ENCODE assay signal across 32 cellular contexts in the genomic region with DNA sequence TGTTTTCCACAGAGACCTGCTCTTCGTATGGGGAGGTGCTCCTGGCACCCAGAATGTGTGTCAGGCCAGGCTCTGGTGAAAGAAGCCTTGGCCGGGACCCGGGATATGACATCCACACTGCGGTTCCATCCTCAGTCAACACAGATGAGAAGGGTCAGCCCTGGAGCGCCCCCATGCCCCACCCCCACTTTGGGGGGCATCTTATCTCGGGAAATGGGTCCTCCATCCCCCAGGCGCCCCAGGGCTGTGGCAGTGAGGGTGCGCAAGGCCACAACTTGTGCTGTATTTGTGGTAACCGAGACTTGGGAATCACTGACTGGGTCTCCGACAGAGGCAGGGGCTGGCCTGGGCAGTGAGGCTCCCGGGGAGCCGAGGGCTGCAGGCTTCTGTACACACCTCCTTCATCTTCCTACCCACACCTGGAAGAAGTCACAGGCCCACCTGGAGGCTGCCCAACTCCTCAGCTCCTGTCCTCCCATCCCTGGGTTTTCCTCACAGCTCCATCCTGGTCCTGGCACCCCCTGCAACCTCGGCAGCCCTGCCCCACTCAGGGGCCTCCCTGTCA. TPM values are rescaled to one million over a fixed set of nuclear protein-coding genes. Genes with fewer than 3 reads are reported as not detected.
"Had no signal": no experiment of that assay in that cellular context is flagged by ENCODE, and none has a peak within 500 bp of the region (broad histone marks: within the 10 kb centered on the region; RNA-seq: fewer than 3 reads in every experiment).

No MANE protein-coding gene starts in this region.

- H3K4me3 ChIP-seq: ovary, psoas muscle, right lobe of liver, sigmoid colon, stomach, thoracic aorta, thyroid gland, tibial nerve, upper lobe of right lung, uterus had no signal

- H3K4me1 Mint-ChIP-seq: naive thymus-derived CD8-positive, alpha-beta T cell; neural crest cell had no signal

- H3K9ac ChIP-seq: parathyroid adenoma had no signal

- H3K27ac ChIP-seq: ovary, parathyroid adenoma, psoas muscle, right lobe of liver, sigmoid colon, stomach, thoracic aorta, thyroid gland, tibial nerve, upper lobe of right lung, uterus had no signal

- H3K9me3 ChIP-seq: ovary, psoas muscle, sigmoid colon, stomach, thoracic aorta, thyroid gland, tibial nerve, upper lobe of right lung, uterus had no signal

- ATAC-seq: naive thymus-derived CD8-positive, alpha-beta T cell; natural killer cell treated with Interleukin-12 subunit alpha and Interleukin-12 subunit beta and Interleukin-15 and Interleukin-18, amount 100 ng/mL, for 72 hours; psoas muscle; stimulated activated effector memory CD8-positive, alpha-beta T cell treated with anti-CD3 and anti-CD28 coated beads, Interleukin-12 subunit alpha, Interleukin-12 subunit beta, amount 100 ng/mL, for 72 hours; stimulated activated naive B cell treated with anti-CD40 and anti-IgM and Interleukin-4, amounts not matched to agents 10 μg/mL and 1 μg/mL and 100 μg/mL, for 72 hours; upper lobe of right lung had no signal

- H2AFZ ChIP-seq: parathyroid adenoma had no signal

- H3K27ac Mint-ChIP-seq: naive thymus-derived CD8-positive, alpha-beta T cell; natural killer cell treated with Interleukin-12 subunit alpha and Interleukin-12 subunit beta and Interleukin-15 and Interleukin-18, amount 100 ng/mL, for 72 hours; nephron progenitor cell; progenitor cell of endocrine pancreas; stimulated activated effector memory CD8-positive, alpha-beta T cell treated with anti-CD3 and anti-CD28 coated beads, Interleukin-12 subunit alpha, Interleukin-12 subunit beta, amount 100 ng/mL, for 72 hours; stimulated activated naive B cell treated with anti-CD40 and anti-IgM and Interleukin-4, amounts not matched to agents 10 μg/mL and 1 μg/mL and 100 μg/mL, for 72 hours; stimulated activated naive CD8-positive, alpha-beta T cell treated with anti-CD3 and anti-CD28 coated beads, Interleukin-15, Interleukin-2, amounts not matched to agents 100 ng/mL and 50 ng/mL, for 24 hours had no signal

- H3K36me3 ChIP-seq: ovary, right lobe of liver, sigmoid colon, stomach, thoracic aorta, thyroid gland, tibial nerve, upper lobe of right lung, uterus had no signal

- H3K36me3 Mint-ChIP-seq: naive thymus-derived CD8-positive, alpha-beta T cell; natural killer cell treated with Interleukin-12 subunit alpha and Interleukin-12 subunit beta and Interleukin-15 and Interleukin-18, amount 100 ng/mL, for 72 hours; stimulated activated effector memory CD8-positive, alpha-beta T cell treated with anti-CD3 and anti-CD28 coated beads, Interleukin-12 subunit alpha, Interleukin-12 subunit beta, amount 100 ng/mL, for 72 hours; stimulated activated naive B cell treated with anti-CD40 and anti-IgM and Interleukin-4, amounts not matched to agents 10 μg/mL and 1 μg/mL and 100 μg/mL, for 72 hours had no signal

- DNase-seq: naive thymus-derived CD8-positive, alpha-beta T cell; nephron progenitor cell; occipital lobe; ovary; right cardiac atrium; sigmoid colon; small intestine; stimulated activated CD4-positive, alpha-beta T cell treated with anti-CD3 and anti-CD28 coated beads, Interleukin-15, amount 100 ng/mL, for 24 hours; stimulated activated CD4-positive, alpha-beta T cell treated with anti-CD3 and anti-CD28 coated beads, Interleukin-2, amount 100 ng/mL, for 24 hours; stimulated activated CD4-positive, alpha-beta T cell treated with anti-CD3 and anti-CD28 coated beads, Interleukin-2, amount 100 ng/mL, for 48 hours; stimulated activated CD4-positive, alpha-beta T cell treated with anti-CD3 and anti-CD28 coated beads, Interleukin-4, amount 100 ng/mL, for 24 hours; stimulated activated naive B cell treated with anti-CD40 and anti-IgM and Interleukin-4, amounts not matched to agents 10 μg/mL and 1 μg/mL and 100 μg/mL, for 72 hours; stimulated activated naive CD4-positive, alpha-beta T cell treated with Interleukin-2 at 50 U/mL for 16 hours; stomach; thyroid gland; trophoblast cell; uterus had no signal

- H3K4me3 Mint-ChIP-seq: naive thymus-derived CD8-positive, alpha-beta T cell; natural killer cell treated with Interleukin-12 subunit alpha and Interleukin-12 subunit beta and Interleukin-15 and Interleukin-18, amount 100 ng/mL, for 72 hours; nephron progenitor cell; neural crest cell; stimulated activated effector memory CD8-positive, alpha-beta T cell treated with anti-CD3 and anti-CD28 coated beads, Interleukin-12 subunit alpha, Interleukin-12 subunit beta, amount 100 ng/mL, for 72 hours; stimulated activated naive B cell treated with anti-CD40 and anti-IgM and Interleukin-4, amounts not matched to agents 10 μg/mL and 1 μg/mL and 100 μg/mL, for 72 hours; stimulated activated naive CD8-positive, alpha-beta T cell treated with anti-CD3 and anti-CD28 coated beads, Interleukin-15, Interleukin-2, amounts not matched to agents 100 ng/mL and 50 ng/mL, for 24 hours had no signal

- H3K9me3 Mint-ChIP-seq: naive thymus-derived CD8-positive, alpha-beta T cell; natural killer cell treated with Interleukin-12 subunit alpha and Interleukin-12 subunit beta and Interleukin-15 and Interleukin-18, amount 100 ng/mL, for 72 hours; neural crest cell; stimulated activated effector memory CD8-positive, alpha-beta T cell treated with anti-CD3 and anti-CD28 coated beads, Interleukin-12 subunit alpha, Interleukin-12 subunit beta, amount 100 ng/mL, for 72 hours; stimulated activated naive B cell treated with anti-CD40 and anti-IgM and Interleukin-4, amounts not matched to agents 10 μg/mL and 1 μg/mL and 100 μg/mL, for 72 hours; stimulated activated naive CD8-positive, alpha-beta T cell treated with anti-CD3 and anti-CD28 coated beads, Interleukin-15, Interleukin-2, amounts not matched to agents 100 ng/mL and 50 ng/mL, for 24 hours had no signal

- H3K4me1 ChIP-seq: parathyroid adenoma, right lobe of liver, sigmoid colon, stomach, thyroid gland, tibial nerve, upper lobe of right lung, uterus had no signal

- H3K27me3 ChIP-seq: ovary, right lobe of liver, thyroid gland, uterus had no signal

RNA-seq across cellular contexts. Expression of a gene that starts 8.0 kb away (rescaled TPM):
- total RNA-seq: naive thymus-derived CD8-positive, alpha-beta T cell; natural killer cell treated with Interleukin-12 subunit alpha and Interleukin-12 subunit beta and Interleukin-15 and Interleukin-18, amount 100 ng/mL, for 72 hours; neural crest cell; occipital lobe; progenitor cell of endocrine pancreas; psoas muscle; right cardiac atrium; sigmoid colon; skeletal muscle tissue; subcutaneous adipose tissue; temporal lobe; thoracic aorta; tibial nerve; upper lobe of right lung; urinary bladder had no signal
- polyA plus RNA-seq: right cardiac atrium had no signal
